In the genomic region with DNA sequence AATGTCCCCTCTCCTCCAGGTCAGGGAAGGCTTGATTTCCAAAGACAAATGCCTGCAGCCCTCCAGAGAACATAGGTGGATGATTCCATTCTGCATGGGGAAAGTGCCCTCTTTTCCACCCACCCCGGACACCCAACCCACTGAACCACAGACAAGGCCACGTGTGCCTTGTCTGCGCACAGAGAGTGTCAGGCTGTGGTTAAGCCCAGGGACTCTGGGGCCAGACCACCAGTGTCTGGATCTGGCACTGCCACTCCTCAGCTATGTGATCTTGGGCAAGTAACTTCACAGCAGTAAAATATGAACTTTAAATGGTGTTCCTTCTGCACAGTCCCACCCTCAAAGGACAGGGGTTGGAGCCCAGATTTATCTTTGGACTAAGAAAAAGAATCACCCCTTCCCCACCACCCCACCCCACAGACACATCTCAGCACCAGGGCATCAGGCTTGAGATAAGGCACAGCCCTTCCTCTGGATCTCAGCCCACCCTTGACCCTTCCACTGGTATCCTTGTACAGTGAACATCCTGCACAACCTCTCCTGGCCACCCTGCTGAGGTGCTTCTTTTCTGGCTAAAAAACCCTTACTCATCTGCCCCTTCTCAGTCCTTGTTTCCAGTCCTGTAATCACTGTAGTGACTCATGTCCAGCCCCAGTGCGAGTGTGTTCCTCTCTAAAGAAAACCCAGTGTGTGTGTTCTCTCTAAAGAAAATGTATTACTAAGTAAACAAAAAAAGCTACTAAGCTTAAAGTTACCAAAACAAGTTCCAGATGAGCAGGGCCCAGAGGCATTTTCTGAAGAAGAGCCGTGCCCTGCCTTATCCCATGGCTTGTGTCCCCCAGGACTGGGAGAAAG, we compare ENCODE assay signal across 20 cellular contexts. TPM values are rescaled to one million over a fixed set of nuclear protein-coding genes. Genes with fewer than 3 reads are reported as not detected.
DNase-seq lines count a peak whose midpoint lies in the region; ATAC-seq, FAIRE-seq and TF ChIP-seq lines count a peak whose summit lies in the region.
"Had no signal": no experiment of that assay in that cellular context is flagged by ENCODE, and none has a peak within 500 bp of the region (broad histone marks: within the 10 kb centered on the region; RNA-seq: fewer than 3 reads in every experiment).

No MANE protein-coding gene starts in this region.

- H4K20me1 ChIP-seq in K562 (replicated peaks; ENCODE audit: control insufficient read depth, insufficient read depth, low read length): no peaks in the 10 kb centered on the region

- FAIRE-seq in K562 (lab: Jason Lieb, UNC): peak; percentile 71
- FAIRE-seq: GM12878 had no signal

- no peak for TF ChIP-seq RAD21 in K562 (CRISPR knock-in tag; conservative IDR thresholded peaks at IDR 0.05 in 1 of 2, IDR thresholded peaks at IDR 0.05 in 1 of 2)

- DNase-seq in CD1c-positive myeloid dendritic cell (ENCODE audit: extremely low spot score) (peak; percentile 20), HT1080 (ENCODE audit: low read depth) (peak; percentile 69), K562 (ENCODE audit: extremely low read depth in 1 of 4, low spot score in 3 of 4) (peak in 2 of 4 experiments; percentile 53 to 54)
- DNase-seq in effector CD8-positive, alpha-beta T cell (lab: John Stamatoyannopoulos, UW): no peak
- no peak for DNase-seq in activated naive CD4-positive, alpha-beta T cell treated with Interleukin-2 at 50 U/mL for 16 hours
- DNase-seq: activated CD4-positive, alpha-beta memory T cell treated with anti-CD3 and anti-CD28 coated beads for 36 hours; activated naive CD4-positive, alpha-beta T cell treated with anti-CD3 and anti-CD28 coated beads, Interleukin-2, amount 50 U/mL, for 16 hours; BE2C; heart right ventricle; NCI-H1105; NCI-H2227 treated with DMSO at 0.1 percent for 48 hours; NK-92 treated with Interleukin-12 subunit alpha and Interleukin-12 subunit beta, amount 100 ng/mL, for 24 hours; T1000; thyroid gland had no signal

- TF ChIP-seq POLR2A in K562 (conservative IDR thresholded peaks at IDR 0.05): no peak

- H3K79me2 ChIP-seq in K562 (ENCODE audit: control insufficient read depth, insufficient read depth, low read length): peaks cover 5% of the 10 kb centered on the region; the same call in 1 of the 3 replicates

- H3K4me1 ChIP-seq in K562 (replicated peaks in 1 of 2; ENCODE audit: control insufficient read depth in 2 of 2, insufficient read depth in 2 of 2, low read length in 2 of 2): peaks cover 38 to 43% of the 10 kb centered on the region in 2 experiments
- H3K4me1 ChIP-seq in mucosa of rectum (ENCODE audit: control insufficient read depth in 2 of 2, insufficient read depth in 2 of 2, low read length in 2 of 2): peaks cover 3 to 18% of the 10 kb centered on the region in 2 donors
- H3K4me1 ChIP-seq: BE2C, thyroid gland had no signal

- H3K36me3 ChIP-seq in K562 (ENCODE audit: control insufficient read depth, insufficient read depth, low read length) (peaks cover 4% of the 10 kb centered on the region; the same call in 1 of the 3 replicates), mucosa of rectum (ENCODE audit: control insufficient read depth in 2 of 2, insufficient read depth in 2 of 2, low read length in 2 of 2) (no peaks in the 10 kb centered on the region)
- H3K36me3 ChIP-seq: BE2C, thyroid gland had no signal

- ATAC-seq in K562 (peak; percentile 19; the same call in 1 of the 3 replicates), HG03521 (IDR thresholded peaks at IDR 0.05; ENCODE audit: unreplicated experiment) (no peak), HG03025 (IDR thresholded peaks at IDR 0.05; ENCODE audit: low FRiP score, unreplicated experiment) (no peak)
- ATAC-seq: GM12878, heart right ventricle, left colon, Right ventricle myocardium inferior had no signal

- in situ Hi-C loops in K562 (cut with MboI): no loop called here

- 54% methylated on average over 5 of the region's 5 CpGs for WGBS in K562 (ENCODE audit: insufficient coverage, low coverage, missing lambda C conversion rate)

- H3K27ac ChIP-seq in K562 (ENCODE audit: extremely low read depth, low read depth, low read length): no peak overlapping the region
- H3K27ac ChIP-seq in mucosa of rectum (ENCODE audit: low read depth in 2 of 2, low read length in 2 of 2): peak overlapping the region; percentile 49 to 58
- H3K27ac ChIP-seq: thyroid gland had no signal

- no TSS peak for BruUV-seq in K562 (replicated peaks; lab: Mats Ljungman, UMichigan)

- no peaks in the 10 kb centered on the region for H3K27me3 ChIP-seq in K562 (ENCODE audit: control insufficient read depth in 2 of 2, insufficient read depth in 2 of 2, low read length in 2 of 2)
- H3K27me3 ChIP-seq in mucosa of rectum (ENCODE audit: control insufficient read depth in 2 of 2, insufficient read depth in 2 of 2, low read length in 2 of 2): no peaks in the 10 kb centered on the region
- H3K27me3 ChIP-seq: BE2C, thyroid gland had no signal

- TF ChIP-seq CTCF in K562 (IDR thresholded peaks at IDR 0.05 in 2 of 3, conservative IDR thresholded peaks at IDR 0.05 in 1 of 3; ENCODE audit: insufficient read depth in 2 of 3, low read depth in 1 of 3, low read length in 3 of 3): no peak

- CTCF ChIA-PET in K562 (lab: Yijun Ruan, JAX; ENCODE audit: low intra/inter-chr PET ratio): no interaction called here

- no peak overlapping the region for H2AFZ ChIP-seq in K562 (ENCODE audit: low read depth, low read length)

- H3K9me1 ChIP-seq in K562 (ENCODE audit: control insufficient read depth, insufficient read depth, low read length): peaks cover 6% of the 10 kb centered on the region

- no peak overlapping the region for H3K4me2 ChIP-seq in K562 (ENCODE audit: insufficient read depth, low read length)

- intact Hi-C loops in K562 (cut with micrococcal nuclease): no loop called here

- no peaks in the 10 kb centered on the region for H3K9me3 ChIP-seq in K562 (replicated peaks; ENCODE audit: control insufficient read depth, insufficient read depth, low read depth, low read length)
- no peaks in the 10 kb centered on the region for H3K9me3 ChIP-seq in mucosa of rectum (ENCODE audit: control insufficient read depth in 2 of 2, low read length in 2 of 2)
- H3K9me3 ChIP-seq: BE2C, heart right ventricle, thyroid gland had no signal

- H3K9ac ChIP-seq in K562 (ENCODE audit: insufficient read depth in 1 of 2, low read depth in 2 of 2, low read length in 2 of 2) (no peak overlapping the region), mucosa of rectum (ENCODE audit: low read depth in 1 of 2, low read length in 2 of 2) (no peak overlapping the region)

- TF ChIP-seq EP300 in K562 (IDR thresholded peaks at IDR 0.05; ENCODE audit: low read length): no peak

- H3K4me3 ChIP-seq in K562: no peak overlapping the region
- H3K4me3 ChIP-seq in mucosa of rectum (ENCODE audit: low read length in 2 of 2): no peak overlapping the region
- H3K4me3 ChIP-seq: GM12878, heart right ventricle, thyroid gland had no signal

- POLR2A ChIA-PET in K562 (lab: Yijun Ruan, JAX): interaction anchor here (1.4 kb wide), 1 partner anchor 10 kb away, joined by 4 read pairs; no protein-coding TSS in a partner anchor

RNA-seq across cellular contexts. Expression of a gene that starts 1.9 kb away (rescaled TPM):
- 0.07 TPM in 1 of 2 replicates, not detected in the other for total RNA-seq in HT1080 (2014; rRNA removed; shearing (Covaris generic))
- polyA plus RNA-seq in HT1080 (2015; cell fraction: cytosol; rRNA removed): 0.03 and 0.10 TPM in 2 replicates
- 0.17 and 0.49 TPM in 2 replicates for polyA plus RNA-seq in HT1080 (2015; cell fraction: nucleus; rRNA removed)
- 3.5 and 11.1 TPM in 2 replicates for total RNA-seq in K562 (2011; cell fraction: chromatin; rRNA removed; ENCODE audit: low replicate concordance)
- 9.9 and 14.3 TPM in 2 replicates for total RNA-seq in K562 (2011; cell fraction: nucleolus; rRNA removed)
- 7.9 and 10.4 TPM in 2 replicates for total RNA-seq in K562 (2011; cell fraction: nucleoplasm; rRNA removed)
- total RNA-seq in K562 (2014; rRNA removed): 1.9 and 2.5 TPM in 2 replicates
- 0.64 and 0.80 TPM in 2 replicates for total RNA-seq in K562 (2014; rRNA removed; fragmentation: Illumina TruSeq; extraction: Trizol)
- 0.87 and 1.1 TPM in 2 replicates for total RNA-seq in K562 (2015; rRNA removed; fragmentation: Illumina TruSeq; extraction: Trizol)
- 2.6 and 3.0 TPM in 2 replicates for total RNA-seq in K562 (2021)
- 1.7 and 1.9 TPM in 2 replicates for polyA plus RNA-seq in K562 (2011; rRNA removed)
- polyA plus RNA-seq in K562 (2011; cell fraction: cytosol; rRNA removed): 1.8 and 5.9 TPM in 2 replicates
- polyA plus RNA-seq in K562 (2011; cell fraction: nucleus; rRNA removed): 2.1 and 3.4 TPM in 2 replicates
- 5.2 and 7.0 TPM in 2 replicates for polyA plus RNA-seq in K562 (2012)
- polyA plus RNA-seq in K562 (2014; fragmentation: Illumina TruSeq; extraction: Trizol): 1.6 TPM in 2 replicates
- polyA plus RNA-seq in K562 (2014; fragmentation: Nextera tagmentation; extraction: Ambion mirVana): under 1 TPM; 0.51 to 0.55 TPM
- polyA plus RNA-seq in K562 (2014; rRNA removed): 0.82 and 1.9 TPM in 2 replicates
- polyA minus RNA-seq in K562 (2011; rRNA and poly(A)+ RNA removed): 2.3 and 3.8 TPM in 2 replicates
- polyA minus RNA-seq in K562 (2011; cell fraction: cytosol; rRNA and poly(A)+ RNA removed): 3.7 and 4.8 TPM in 2 replicates
- polyA minus RNA-seq in K562 (2011; cell fraction: nucleus; rRNA and poly(A)+ RNA removed): 2.3 and 2.7 TPM in 2 replicates

RNA-seq across cellular contexts. Expression of a gene that starts 9.7 kb away (rescaled TPM):
- 1.7 and 1.9 TPM in 2 replicates for total RNA-seq in HT1080 (2014; rRNA removed; shearing (Covaris generic))
- polyA plus RNA-seq in HT1080 (2015; cell fraction: cytosol; rRNA removed): 4.4 and 7.4 TPM in 2 replicates
- 8.1 and 13.8 TPM in 2 replicates for polyA plus RNA-seq in HT1080 (2015; cell fraction: nucleus; rRNA removed)
- total RNA-seq in K562 (2011; cell fraction: chromatin; rRNA removed; ENCODE audit: low replicate concordance): not detected in 2 replicates
- not detected in 2 replicates for total RNA-seq in K562 (2011; cell fraction: nucleolus; rRNA removed)
- not detected in 2 replicates for total RNA-seq in K562 (2011; cell fraction: nucleoplasm; rRNA removed)
- not detected in 2 replicates for total RNA-seq in K562 (2014; rRNA removed)
- not detected in 2 replicates for total RNA-seq in K562 (2014; rRNA removed; fragmentation: Illumina TruSeq; extraction: Trizol)
- not detected in 2 replicates for total RNA-seq in K562 (2015; rRNA removed; fragmentation: Illumina TruSeq; extraction: Trizol)
- total RNA-seq in K562 (2021): not detected in 2 replicates
- polyA plus RNA-seq in K562 (2011; rRNA removed): 0.11 and 0.12 TPM in 2 replicates
- polyA plus RNA-seq in K562 (2011; cell fraction: cytosol; rRNA removed): 0.04 and 0.66 TPM in 2 replicates
- 0.70 and 0.72 TPM in 2 replicates for polyA plus RNA-seq in K562 (2011; cell fraction: nucleus; rRNA removed)
- 0.08 TPM in 1 of 2 replicates, not detected in the other for polyA plus RNA-seq in K562 (2012)
- polyA plus RNA-seq in K562 (2014; fragmentation: Illumina TruSeq; extraction: Trizol): not detected in 2 replicates
- not detected for polyA plus RNA-seq in K562 (2014; fragmentation: Nextera tagmentation; extraction: Ambion mirVana)
- 0.15 TPM in 1 of 2 replicates, not detected in the other for polyA plus RNA-seq in K562 (2014; rRNA removed)
- not detected in 2 replicates for polyA minus RNA-seq in K562 (2011; rRNA and poly(A)+ RNA removed)
- polyA minus RNA-seq in K562 (2011; cell fraction: cytosol; rRNA and poly(A)+ RNA removed): not detected in 2 replicates
- polyA minus RNA-seq in K562 (2011; cell fraction: nucleus; rRNA and poly(A)+ RNA removed): 0.56 TPM in 1 of 2 replicates, not detected in the other
- total RNA-seq: activated CD4-positive, alpha-beta memory T cell treated with anti-CD3 and anti-CD28 coated beads for 36 hours; GM12878; thyroid gland had no signal
- polyA plus RNA-seq: GM12878 had no signal

RNA-seq across cellular contexts. Expression of a gene that starts 15.7 kb away (rescaled TPM):
- total RNA-seq in HT1080 (2014; rRNA removed; shearing (Covaris generic)): 28.4 and 32.7 TPM in 2 replicates
- polyA plus RNA-seq in HT1080 (2015; cell fraction: cytosol; rRNA removed): 43.3 and 53.8 TPM in 2 replicates
- polyA plus RNA-seq in HT1080 (2015; cell fraction: nucleus; rRNA removed): 48.5 and 51.0 TPM in 2 replicates
- 6.7 and 23.4 TPM in 2 replicates for total RNA-seq in K562 (2011; cell fraction: chromatin; rRNA removed; ENCODE audit: low replicate concordance)
- total RNA-seq in K562 (2011; cell fraction: nucleolus; rRNA removed): 23.4 and 23.5 TPM in 2 replicates
- 19.3 and 27.0 TPM in 2 replicates for total RNA-seq in K562 (2011; cell fraction: nucleoplasm; rRNA removed)
- total RNA-seq in K562 (2014; rRNA removed) (85.1 and 104 TPM in 2 replicates), K562 (2014; rRNA removed; fragmentation: Illumina TruSeq; extraction: Trizol) (7.3 and 8.6 TPM in 2 replicates), K562 (2015; rRNA removed; fragmentation: Illumina TruSeq; extraction: Trizol) (19.8 and 23.1 TPM in 2 replicates), K562 (2021) (102 and 114 TPM in 2 replicates)
- polyA plus RNA-seq in K562 (2011; rRNA removed) (25.2 and 34.9 TPM in 2 replicates), K562 (2014; fragmentation: Illumina TruSeq; extraction: Trizol) (90.5 and 97.8 TPM in 2 replicates), K562 (2014; fragmentation: Nextera tagmentation; extraction: Ambion mirVana) (1 to 10 TPM; 4.6 to 6.4 TPM), K562 (2014; rRNA removed) (76.8 and 80.6 TPM in 2 replicates)
- 24.0 and 47.9 TPM in 2 replicates for polyA plus RNA-seq in K562 (2011; cell fraction: cytosol; rRNA removed)
- 132 and 234 TPM in 2 replicates for polyA plus RNA-seq in K562 (2011; cell fraction: nucleus; rRNA removed)
- 34.4 and 105 TPM in 2 replicates for polyA plus RNA-seq in K562 (2012)
- polyA minus RNA-seq in K562 (2011; rRNA and poly(A)+ RNA removed): 13.3 and 14.0 TPM in 2 replicates
- 18.8 and 22.2 TPM in 2 replicates for polyA minus RNA-seq in K562 (2011; cell fraction: cytosol; rRNA and poly(A)+ RNA removed)
- 28.7 and 29.6 TPM in 2 replicates for polyA minus RNA-seq in K562 (2011; cell fraction: nucleus; rRNA and poly(A)+ RNA removed)

RNA-seq across cellular contexts. Expression of a gene that starts 48.8 kb away (rescaled TPM):
- total RNA-seq in HT1080 (2014; rRNA removed; shearing (Covaris generic)): 212 and 250 TPM in 2 replicates
- polyA plus RNA-seq in HT1080 (2015; cell fraction: cytosol; rRNA removed): 166 and 211 TPM in 2 replicates
- polyA plus RNA-seq in HT1080 (2015; cell fraction: nucleus; rRNA removed): 210 and 264 TPM in 2 replicates
- total RNA-seq in K562 (2011; cell fraction: chromatin; rRNA removed; ENCODE audit: low replicate concordance): 44.6 and 81.5 TPM in 2 replicates
- 57.1 and 61.7 TPM in 2 replicates for total RNA-seq in K562 (2011; cell fraction: nucleolus; rRNA removed)
- 54.4 and 88.4 TPM in 2 replicates for total RNA-seq in K562 (2011; cell fraction: nucleoplasm; rRNA removed)
- total RNA-seq in K562 (2014; rRNA removed) (93.5 and 122 TPM in 2 replicates), K562 (2014; rRNA removed; fragmentation: Illumina TruSeq; extraction: Trizol) (58.4 and 68.0 TPM in 2 replicates), K562 (2015; rRNA removed; fragmentation: Illumina TruSeq; extraction: Trizol) (84.9 and 89.6 TPM in 2 replicates), K562 (2021) (193 and 208 TPM in 2 replicates)
- polyA plus RNA-seq in K562 (2011; rRNA removed) (31.5 and 61.8 TPM in 2 replicates), K562 (2014; fragmentation: Illumina TruSeq; extraction: Trizol) (212 and 213 TPM in 2 replicates), K562 (2014; fragmentation: Nextera tagmentation; extraction: Ambion mirVana) (10 to 100 TPM in 1 of 2 experiments, 1 to 10 TPM in 1; 9.4 to 16.5 TPM), K562 (2014; rRNA removed) (73.1 and 73.2 TPM in 2 replicates)
- 40.2 and 96.7 TPM in 2 replicates for polyA plus RNA-seq in K562 (2011; cell fraction: cytosol; rRNA removed)
- polyA plus RNA-seq in K562 (2011; cell fraction: nucleus; rRNA removed): 41.7 and 70.4 TPM in 2 replicates
- 146 and 194 TPM in 2 replicates for polyA plus RNA-seq in K562 (2012)
- 23.9 and 28.7 TPM in 2 replicates for polyA minus RNA-seq in K562 (2011; rRNA and poly(A)+ RNA removed)
- polyA minus RNA-seq in K562 (2011; cell fraction: cytosol; rRNA and poly(A)+ RNA removed): 53.3 and 75.9 TPM in 2 replicates
- 41.1 and 43.4 TPM in 2 replicates for polyA minus RNA-seq in K562 (2011; cell fraction: nucleus; rRNA and poly(A)+ RNA removed)

RNA-seq across cellular contexts. Expression of a gene that starts 56.4 kb away (rescaled TPM):
- 88.3 and 146 TPM in 2 replicates for total RNA-seq in HT1080 (2014; rRNA removed; shearing (Covaris generic))
- 98.8 and 114 TPM in 2 replicates for polyA plus RNA-seq in HT1080 (2015; cell fraction: cytosol; rRNA removed)
- 78.7 and 80.9 TPM in 2 replicates for polyA plus RNA-seq in HT1080 (2015; cell fraction: nucleus; rRNA removed)
- 15.1 and 39.4 TPM in 2 replicates for total RNA-seq in K562 (2011; cell fraction: chromatin; rRNA removed; ENCODE audit: low replicate concordance)
- total RNA-seq in K562 (2011; cell fraction: nucleolus; rRNA removed): 48.2 and 68.0 TPM in 2 replicates
- total RNA-seq in K562 (2011; cell fraction: nucleoplasm; rRNA removed): 65.5 and 90.9 TPM in 2 replicates
- total RNA-seq in K562 (2014; rRNA removed) (26.8 and 48.2 TPM in 2 replicates), K562 (2014; rRNA removed; fragmentation: Illumina TruSeq; extraction: Trizol) (23.3 and 30.5 TPM in 2 replicates), K562 (2015; rRNA removed; fragmentation: Illumina TruSeq; extraction: Trizol) (31.3 and 32.7 TPM in 2 replicates), K562 (2021) (69.8 and 79.0 TPM in 2 replicates)
- polyA plus RNA-seq in K562 (2011; rRNA removed) (16.2 and 24.9 TPM in 2 replicates), K562 (2014; fragmentation: Illumina TruSeq; extraction: Trizol) (71.3 and 83.1 TPM in 2 replicates), K562 (2014; fragmentation: Nextera tagmentation; extraction: Ambion mirVana) (10 to 100 TPM in 1 of 2 experiments, 1 to 10 TPM in 1; 9.2 to 18.3 TPM), K562 (2014; rRNA removed) (31.7 and 44.0 TPM in 2 replicates)
- 21.6 and 39.6 TPM in 2 replicates for polyA plus RNA-seq in K562 (2011; cell fraction: cytosol; rRNA removed)
- polyA plus RNA-seq in K562 (2011; cell fraction: nucleus; rRNA removed): 16.5 and 20.7 TPM in 2 replicates
- 43.2 and 51.4 TPM in 2 replicates for polyA plus RNA-seq in K562 (2012)
- polyA minus RNA-seq in K562 (2011; rRNA and poly(A)+ RNA removed): 10.7 and 12.1 TPM in 2 replicates
- 20.4 and 24.0 TPM in 2 replicates for polyA minus RNA-seq in K562 (2011; cell fraction: cytosol; rRNA and poly(A)+ RNA removed)
- polyA minus RNA-seq in K562 (2011; cell fraction: nucleus; rRNA and poly(A)+ RNA removed): 5.5 and 8.0 TPM in 2 replicates

Comparison
In these comparisons a context has a peak if more than half of its experiments do, and no peak if none do; other contexts are left out.
1. DNase-seq: peak in CD1c-positive myeloid dendritic cell (single experiment) and HT1080 (single experiment); none in effector CD8-positive, alpha-beta T cell (single experiment) and activated naive CD4-positive, alpha-beta T cell treated with Interleukin-2 at 50 U/mL for 16 hours (single experiment).